In genomic region chr1:1435094-1435903, GRCh38 we compare ENCODE assay signal across 8 cellular contexts. TPM values are rescaled to one million over a fixed set of nuclear protein-coding genes. Genes with fewer than 3 reads are reported as not detected.
A peak's percentile ranks its signal among the peaks of the same experiment; 100 is the strongest.
DNase-seq lines count a peak whose midpoint lies in the region; FAIRE-seq and TF ChIP-seq lines count a peak whose summit lies in the region.

TSS of gene VWA1 (plus strand) at chr1:1435690. CDS start at chr1:1435749, 59 bp downstream.

- WGBS in mammary epithelial cell (ENCODE audit: low coverage, missing lambda C conversion rate), result 53% methylated on average over 8 of the region's 91 CpGs
- WGBS in small intestine, 3 donors, result 11 to 27% (median 13%) methylated on average over 37 to 91 of the region's 91 CpGs

- in situ Hi-C loops in mammary epithelial cell (cut with MboI; ENCODE audit: low sequenced_read_pairs in 2 of 2), result no loop called here

- intact Hi-C loops in CD4-positive, alpha-beta memory T cell (cut with micrococcal nuclease), result no loop called here
- intact Hi-C loops in mammary epithelial cell (cut with micrococcal nuclease), result no loop called here

- CTCF ChIA-PET in CD4-positive, alpha-beta memory T cell (lab: Charles Lee; ENCODE audit: partially characterized antibody), result no interaction called here
- CTCF ChIA-PET in mammary epithelial cell (lab: Charles Lee; ENCODE audit: low non-redundant PET), result no interaction called here

- no peaks in the 10 kb centered on the region for H4K20me1 ChIP-seq in mammary epithelial cell (ENCODE audit: insufficient read depth, low read length)

- peaks cover 24% of the 10 kb centered on the region for H3K27me3 ChIP-seq in CD4-positive, alpha-beta memory T cell (ENCODE audit: insufficient read depth, low read length)
- H3K27me3 ChIP-seq in HL-60 (ENCODE audit: insufficient read depth, poor library complexity, severe bottlenecking) (peaks cover 11% of the 10 kb centered on the region), WERI-Rb-1 (ENCODE audit: insufficient read depth, low read depth, severe bottlenecking) (no peaks in the 10 kb centered on the region), mammary epithelial cell (ENCODE audit: insufficient read depth, low read length) (no peaks in the 10 kb centered on the region), iPS-20b (ENCODE audit: insufficient read depth, low read length) (peaks cover 18% of the 10 kb centered on the region), small intestine (ENCODE audit: control insufficient read depth in 2 of 2, insufficient read depth in 2 of 2, low read length in 2 of 2) (no peaks in the 10 kb centered on the region)

- H3K27ac Mint-ChIP-seq in CD4-positive, alpha-beta memory T cell, result no peak within 1 kb of the TSS

- H3K9ac ChIP-seq in mammary epithelial cell (ENCODE audit: insufficient read depth, low read length) (no peak within 1 kb of the TSS), iPS-20b (ENCODE audit: low read depth, low read length) (peak within 1 kb of the TSS; percentile 85)

- no peak within 1 kb of the TSS for H3K27ac ChIP-seq in CD4-positive, alpha-beta memory T cell (ENCODE audit: low read depth, low read length)
- no peak within 1 kb of the TSS for H3K27ac ChIP-seq in HL-60 (replicated peaks)
- H3K27ac ChIP-seq in WERI-Rb-1, result peak within 1 kb of the TSS; percentile 49
- H3K27ac ChIP-seq in mammary epithelial cell (ENCODE audit: insufficient read depth, low read depth, low read length), result no peak within 1 kb of the TSS
- peak within 1 kb of the TSS; percentile 61 for H3K27ac ChIP-seq in iPS-20b (ENCODE audit: low read length)
- peak within 1 kb of the TSS in 1 of 2 donors; percentile 91 for H3K27ac ChIP-seq in small intestine (ENCODE audit: low read depth in 1 of 2, low read length in 1 of 2)

- H3K4me3 Mint-ChIP-seq in CD4-positive, alpha-beta memory T cell, result peak within 1 kb of the TSS in 6 of 8 donors; percentile 21 to 77 (median 49)

- dilution Hi-C loops in mammary epithelial cell (cut with HindIII; ENCODE audit: low sequenced_read_pairs), result loop anchor here (5.0 kb wide), 2 partner anchors 63 to 92 kb away; no protein-coding TSS in a partner anchor

- BruUV-seq in mammary epithelial cell (replicated peaks; lab: Mats Ljungman, UMichigan), result no TSS peak

- peaks cover 7 to 10% of the 10 kb centered on the region in 2 donors for H3K27me3 Mint-ChIP-seq in CD4-positive, alpha-beta memory T cell

- no peaks in the 10 kb centered on the region for H3K9me3 ChIP-seq in CD4-positive, alpha-beta memory T cell (ENCODE audit: control insufficient read depth in 1 of 2, low read length in 2 of 2)
- H3K9me3 ChIP-seq in WERI-Rb-1 (ENCODE audit: severe bottlenecking), result no peaks in the 10 kb centered on the region
- no peaks in the 10 kb centered on the region for H3K9me3 ChIP-seq in mammary epithelial cell (replicated peaks; ENCODE audit: insufficient read depth, low read length)
- H3K9me3 ChIP-seq in iPS-20b (ENCODE audit: insufficient read depth, low read depth, low read length), result no peaks in the 10 kb centered on the region
- H3K9me3 ChIP-seq in small intestine (ENCODE audit: control insufficient read depth, low read depth), result no peaks in the 10 kb centered on the region

- H3K4me3 ChIP-seq in CD4-positive, alpha-beta memory T cell (ENCODE audit: low read length in 2 of 2), result no peak within 1 kb of the TSS
- H3K4me3 ChIP-seq in HL-60 (replicated peaks; ENCODE audit: insufficient read depth, low read length), result no peak within 1 kb of the TSS
- H3K4me3 ChIP-seq in WERI-Rb-1 (ENCODE audit: low read depth, low read length), result peak within 1 kb of the TSS; percentile 57
- H3K4me3 ChIP-seq in mammary epithelial cell (replicated peaks in 1 of 3; ENCODE audit: insufficient read depth in 1 of 3, low read depth in 2 of 3, low read length in 3 of 3), result peak within 1 kb of the TSS in 2 of 3 experiments; percentile 47 to 52
- peak within 1 kb of the TSS; percentile 71 for H3K4me3 ChIP-seq in iPS-20b (ENCODE audit: low read length)
- H3K4me3 ChIP-seq in small intestine (ENCODE audit: low read depth in 1 of 2, low read length in 2 of 2), result peak within 1 kb of the TSS; percentile 46 to 71

- TF ChIP-seq CTCF in HL-60 (IDR thresholded peaks at IDR 0.05; ENCODE audit: insufficient read depth, low read length) (no peak), WERI-Rb-1 (IDR thresholded peaks at IDR 0.05; ENCODE audit: low read depth, low read length) (no peak), mammary epithelial cell (conservative IDR thresholded peaks at IDR 0.05 in 1 of 2, IDR thresholded peaks at IDR 0.05 in 1 of 2; ENCODE audit: extremely low read depth in 1 of 2, insufficient read depth in 1 of 2, low read depth in 1 of 2, low read length in 2 of 2) (no peak)

- POLR2A ChIA-PET in CD4-positive, alpha-beta memory T cell (lab: Charles Lee; ENCODE audit: partially characterized antibody), result no interaction called here

- H3K4me1 Mint-ChIP-seq in CD4-positive, alpha-beta memory T cell, result peaks cover 0 to 8% (median under 1%) of the 10 kb centered on the region in 4 donors

- H3K4me2 ChIP-seq in mammary epithelial cell (ENCODE audit: insufficient read depth, low read depth, low read length), result peak within 1 kb of the TSS; percentile 95

- H3K36me3 ChIP-seq in CD4-positive, alpha-beta memory T cell (ENCODE audit: insufficient read depth, low read length), result no peaks in the 10 kb centered on the region
- H3K36me3 ChIP-seq in WERI-Rb-1 (no peaks in the 10 kb centered on the region; the same call in 1 of the 2 replicates), mammary epithelial cell (ENCODE audit: insufficient read depth, low read length) (no peaks in the 10 kb centered on the region), iPS-20b (ENCODE audit: insufficient read depth, low read depth, low read length) (no peaks in the 10 kb centered on the region), small intestine (ENCODE audit: control insufficient read depth in 2 of 2, insufficient read depth in 2 of 2, low read length in 2 of 2) (no peaks in the 10 kb centered on the region)

- FAIRE-seq in small intestine (lab: Jason Lieb, UNC), result no peak

- H2AFZ ChIP-seq in mammary epithelial cell (ENCODE audit: low read depth, low read length), result peak within 1 kb of the TSS; percentile 69

- H3K36me3 Mint-ChIP-seq in CD4-positive, alpha-beta memory T cell, result no peaks in the 10 kb centered on the region

- H3K9me3 Mint-ChIP-seq in CD4-positive, alpha-beta memory T cell, result no peaks in the 10 kb centered on the region

- no peaks in the 10 kb centered on the region for H3K79me2 ChIP-seq in mammary epithelial cell (ENCODE audit: insufficient read depth, low read length)

- peaks cover 7% of the 10 kb centered on the region for H3K4me1 ChIP-seq in CD4-positive, alpha-beta memory T cell (ENCODE audit: insufficient read depth, low read length)
- H3K4me1 ChIP-seq in mammary epithelial cell (ENCODE audit: insufficient read depth, low read length) (peaks cover 48% of the 10 kb centered on the region), iPS-20b (ENCODE audit: insufficient read depth, low read length) (peaks cover 23% of the 10 kb centered on the region), small intestine (ENCODE audit: control insufficient read depth in 2 of 2, insufficient read depth in 1 of 2, low read depth in 1 of 2, low read length in 1 of 2) (peaks cover 0 to 6% of the 10 kb centered on the region in 2 donors)

- DNase-seq in CD4-positive, alpha-beta memory T cell, result peak; percentile 39 to 52 (median 43)
- DNase-seq in HL-60 (ENCODE audit: low read depth in 1 of 2, low spot score in 1 of 2) (peak; percentile 14 to 49), WERI-Rb-1 (peak; percentile 70), mammary epithelial cell (peak; percentile 51), small intestine (peak; percentile 44), COR-L47 (lab: John Stamatoyannopoulos, UW) (no peak), SKM-1 treated with dmso at 0.1 percent for 144 hours (lab: John Stamatoyannopoulos, UW; ENCODE audit: unreplicated experiment) (no peak)

RNA-seq across cellular contexts. Expression of gene VWA1, which starts in this region (rescaled TPM):
- not detected for total RNA-seq in CD4-positive, alpha-beta memory T cell
- polyA plus RNA-seq in CD4-positive, alpha-beta memory T cell, result not detected
- total RNA-seq in mammary epithelial cell, result 10 to 100 TPM; 11.3 to 27.3 TPM
- polyA plus RNA-seq in mammary epithelial cell (4.2 TPM), small intestine (10 to 100 TPM in 1 of 3 donors, 1 to 10 TPM in 1, under 1 TPM in 1; 0.67 to 12.7 (median 1.1) TPM)
- 1.2 TPM for polyA minus RNA-seq in mammary epithelial cell

Comparison
In these comparisons a context has a peak if more than half of its experiments do, and no peak if none do; other contexts are left out.
1. RNA of gene VWA1 (total RNA-seq): 11.3 to 27.3 TPM in mammary epithelial cell; not detected in CD4-positive, alpha-beta memory T cell; every median in the first group is over 10 times any median in the second.
2. Peak in DNase-seq in CD4-positive, alpha-beta memory T cell; RNA of the gene not detected or under 1 TPM.
3. DNase-seq: peak in HL-60 (2 of 2), WERI-Rb-1 (single experiment), mammary epithelial cell (single experiment) and small intestine (single experiment); none in COR-L47 (single experiment) and SKM-1 treated with dmso at 0.1 percent for 144 hours (single experiment).
4. H3K27ac ChIP-seq: peak in WERI-Rb-1 (single experiment) and iPS-20b (single experiment); none in CD4-positive, alpha-beta memory T cell (single experiment), HL-60 (single experiment) and mammary epithelial cell (single experiment).
5. H3K4me3 ChIP-seq: peak in WERI-Rb-1 (single experiment), mammary epithelial cell (2 of 3), iPS-20b (single experiment) and small intestine (2 of 2); none in CD4-positive, alpha-beta memory T cell (0 of 2) and HL-60 (single experiment).